In the genomic region with DNA sequence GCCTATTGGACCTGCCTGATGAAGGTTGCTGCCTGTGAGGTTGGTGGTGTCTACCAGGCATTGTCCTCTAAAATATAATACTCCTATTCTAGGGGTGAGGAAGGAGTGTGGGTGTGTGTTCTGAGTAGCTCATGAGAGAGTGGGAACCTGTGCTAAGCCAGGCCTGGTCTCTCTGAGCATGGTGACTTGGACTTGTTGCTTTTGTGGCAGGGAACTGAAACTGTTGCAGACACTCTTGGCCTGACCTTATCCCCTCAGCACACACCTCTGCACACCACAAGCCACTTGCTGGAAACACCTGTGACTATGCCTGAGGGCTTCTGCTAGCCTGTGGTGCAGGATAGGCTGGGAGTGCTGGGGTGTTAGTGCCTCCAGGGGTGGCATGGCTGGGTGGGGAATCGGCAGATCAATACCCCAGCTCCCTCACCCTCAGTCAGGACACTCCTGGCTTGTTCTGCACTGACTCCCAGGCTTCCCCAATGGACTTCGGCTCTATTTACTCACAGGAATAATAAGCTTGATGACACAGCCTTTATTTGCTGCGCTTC, we compare ENCODE assay signal across 10 cellular contexts. TPM values are rescaled to one million over a fixed set of nuclear protein-coding genes. Genes with fewer than 3 reads are reported as not detected.
DNase-seq lines count a peak whose midpoint lies in the region; ATAC-seq, FAIRE-seq and TF ChIP-seq lines count a peak whose summit lies in the region.
"Had no signal": no experiment of that assay in that cellular context is flagged by ENCODE, and none has a peak within 500 bp of the region (broad histone marks: within the 10 kb centered on the region; RNA-seq: fewer than 3 reads in every experiment).

No MANE protein-coding gene starts in this region.

- no peaks in the 10 kb centered on the region for H3K9me3 Mint-ChIP-seq in dendritic cell treated with granulocyte-macrophage colony-stimulating factor and Interleukin-4, amounts not matched to agents 40 ng/mL and 50 ng/mL, for 4 days

- intact Hi-C loops in dendritic cell treated with granulocyte-macrophage colony-stimulating factor and Interleukin-4, amounts not matched to agents 40 ng/mL and 50 ng/mL, for 4 days (cut with micrococcal nuclease): no loop called here
- intact Hi-C loops in PC-9 (cut with micrococcal nuclease; ENCODE audit: unreplicated experiment): no loop called here

- DNase-seq in GM12891 (ENCODE audit: insufficient read length, low spot score): no peak
- no peak for DNase-seq in AML-193 (lab: John Stamatoyannopoulos, UW)
- DNase-seq in DMS153 treated with DMSO at 0.1 percent for 48 hours (lab: John Stamatoyannopoulos, UW; ENCODE audit: unreplicated experiment): no peak
- no peak for DNase-seq in PC-9
- no peak for DNase-seq in epidermal melanocyte (ENCODE audit: insufficient read length, low spot score)
- DNase-seq: GOT3, heart left ventricle had no signal

- no peak overlapping the region for H2AFZ ChIP-seq in PC-9

- H3K79me2 ChIP-seq in PC-9 (ENCODE audit: low read depth): no peaks in the 10 kb centered on the region

- H4K20me1 ChIP-seq in PC-9 (ENCODE audit: insufficient read depth): no peaks in the 10 kb centered on the region

- CTCF ChIA-PET in PC-9 (lab: Charles Lee): no interaction called here

- no peaks in the 10 kb centered on the region for H3K9me3 ChIP-seq in PC-9 (ENCODE audit: insufficient read depth, low read depth)
- H3K9me3 ChIP-seq: heart left ventricle had no signal

- H3K4me3 Mint-ChIP-seq in dendritic cell treated with granulocyte-macrophage colony-stimulating factor and Interleukin-4, amounts not matched to agents 40 ng/mL and 50 ng/mL, for 4 days: no peak overlapping the region

- no peak overlapping the region for H3K27ac ChIP-seq in PC-9
- H3K27ac ChIP-seq: heart left ventricle had no signal

- no peaks in the 10 kb centered on the region for H3K36me3 ChIP-seq in PC-9 (ENCODE audit: low read depth)
- H3K36me3 ChIP-seq: heart left ventricle had no signal

- BruUV-seq in PC-9 (replicated peaks; lab: Mats Ljungman, UMichigan): no TSS peak

- FAIRE-seq in GM12891 (lab: Jason Lieb, UNC): peak; percentile 98

- peaks cover 54% of the 10 kb centered on the region for H3K36me3 Mint-ChIP-seq in dendritic cell treated with granulocyte-macrophage colony-stimulating factor and Interleukin-4, amounts not matched to agents 40 ng/mL and 50 ng/mL, for 4 days (ENCODE audit: low read depth)

- no peaks in the 10 kb centered on the region for H3K4me1 ChIP-seq in PC-9 (replicated peaks; ENCODE audit: insufficient read depth)

- peaks cover 3% of the 10 kb centered on the region; the same call in 1 of the 2 replicates for H3K9me2 ChIP-seq in PC-9 (ENCODE audit: insufficient read depth)

- POLR2A ChIA-PET in PC-9 (lab: Charles Lee; ENCODE audit: unreplicated experiment): interaction anchor here (0.6 kb wide), 1 partner anchor 1161 kb away, joined by 3 read pairs; no protein-coding TSS in a partner anchor

- no peak overlapping the region for H3K4me3 ChIP-seq in PC-9
- H3K4me3 ChIP-seq: heart left ventricle had no signal

- peak; percentile 80 for TF ChIP-seq POLR2A in GM12891 (IDR thresholded peaks at IDR 0.05; ENCODE audit: low read depth, low read length)

- no peaks in the 10 kb centered on the region for H3F3A ChIP-seq in PC-9 (ENCODE audit: insufficient read depth, low read depth)

- H3K27me3 Mint-ChIP-seq in dendritic cell treated with granulocyte-macrophage colony-stimulating factor and Interleukin-4, amounts not matched to agents 40 ng/mL and 50 ng/mL, for 4 days: no peaks in the 10 kb centered on the region

- H3K27me3 ChIP-seq in PC-9 (ENCODE audit: insufficient read depth, low read depth): 0 out of 2 replicates have a peak, but pooled peaks cover 6% of the 10 kb centered on the region
- H3K27me3 ChIP-seq: heart left ventricle had no signal

- H3K27ac Mint-ChIP-seq in dendritic cell treated with granulocyte-macrophage colony-stimulating factor and Interleukin-4, amounts not matched to agents 40 ng/mL and 50 ng/mL, for 4 days: peak overlapping the region; percentile 76

- peaks cover 93% of the 10 kb centered on the region for H3K4me1 Mint-ChIP-seq in dendritic cell treated with granulocyte-macrophage colony-stimulating factor and Interleukin-4, amounts not matched to agents 40 ng/mL and 50 ng/mL, for 4 days (ENCODE audit: low read depth)

- ATAC-seq in GM21381 (IDR thresholded peaks at IDR 0.05; ENCODE audit: unreplicated experiment) (peak; percentile 62), HG03457 (IDR thresholded peaks at IDR 0.05; ENCODE audit: unreplicated experiment) (peak; percentile 64)

- no peak for TF ChIP-seq CTCF in PC-9 (conservative IDR thresholded peaks at IDR 0.05)

- H3K4me2 ChIP-seq in PC-9: no peak overlapping the region

TF ChIP-seq in GM12891, 5 proteins besides CTCF, POLR2A, EP300 and RAD21:
- TF ChIP-seq SPI1 (IDR thresholded peaks at IDR 0.05; ENCODE audit: low read depth, low read length) (peak; percentile 100), TAF1 (IDR thresholded peaks at IDR 0.05; ENCODE audit: low read depth, low read length) (peak; percentile 77), POLR2AphosphoS5 (IDR thresholded peaks at IDR 0.05; ENCODE audit: low read depth, low read length) (peak; percentile 70; the same call in 1 of the 2 replicates), PAX5 (IDR thresholded peaks at IDR 0.05; ENCODE audit: insufficient read depth, low read length, severe bottlenecking) (peak; percentile 53), POU2F2 (IDR thresholded peaks at IDR 0.05; ENCODE audit: low read depth, low read length) (peak; percentile 91)

RNA-seq across cellular contexts. Expression of a gene that starts 29.9 kb away (rescaled TPM):
- 139 TPM for polyA plus RNA-seq in GM12891 (2012; ENCODE audit: low read depth, missing spikeins)
- 7.9 and 10.8 TPM in 2 replicates for total RNA-seq in PC-9 (2021)
